In genomic region chr10:87767253-87767652, GRCh38 we compare ENCODE assay signal across 1 cellular context.
TF ChIP-seq lines count a peak whose summit lies in the region.

No MANE protein-coding gene starts in this region.

TF ChIP-seq in IMR-90, 13 proteins besides CTCF, POLR2A, EP300 and RAD21 (continued from another document):
- TF ChIP-seq USF2 (IDR thresholded peaks at IDR 0.05; ENCODE audit: low read depth, low read length) (no peak), MAZ (IDR thresholded peaks at IDR 0.05; ENCODE audit: borderline replicate concordance, low read depth, low read length) (no peak), SMC3 (IDR thresholded peaks at IDR 0.05; ENCODE audit: low read depth, low read length) (no peak), CEBPB (IDR thresholded peaks at IDR 0.05; ENCODE audit: low read depth, low read length) (no peak), MXI1 (IDR thresholded peaks at IDR 0.05; ENCODE audit: borderline replicate concordance, low read depth, low read length) (no peak), RFX5 (IDR thresholded peaks at IDR 0.05; ENCODE audit: low read depth, low read length) (no peak), MAFK (IDR thresholded peaks at IDR 0.05; ENCODE audit: low read depth, low read length) (no peak), RCOR1 (IDR thresholded peaks at IDR 0.05; ENCODE audit: insufficient replicate concordance, low read length) (no peak), BHLHE40 (IDR thresholded peaks at IDR 0.05; ENCODE audit: low read depth, low read length) (no peak)
